Comparison of ENCODE assay signal across 8 cellular contexts in the genomic region with DNA sequence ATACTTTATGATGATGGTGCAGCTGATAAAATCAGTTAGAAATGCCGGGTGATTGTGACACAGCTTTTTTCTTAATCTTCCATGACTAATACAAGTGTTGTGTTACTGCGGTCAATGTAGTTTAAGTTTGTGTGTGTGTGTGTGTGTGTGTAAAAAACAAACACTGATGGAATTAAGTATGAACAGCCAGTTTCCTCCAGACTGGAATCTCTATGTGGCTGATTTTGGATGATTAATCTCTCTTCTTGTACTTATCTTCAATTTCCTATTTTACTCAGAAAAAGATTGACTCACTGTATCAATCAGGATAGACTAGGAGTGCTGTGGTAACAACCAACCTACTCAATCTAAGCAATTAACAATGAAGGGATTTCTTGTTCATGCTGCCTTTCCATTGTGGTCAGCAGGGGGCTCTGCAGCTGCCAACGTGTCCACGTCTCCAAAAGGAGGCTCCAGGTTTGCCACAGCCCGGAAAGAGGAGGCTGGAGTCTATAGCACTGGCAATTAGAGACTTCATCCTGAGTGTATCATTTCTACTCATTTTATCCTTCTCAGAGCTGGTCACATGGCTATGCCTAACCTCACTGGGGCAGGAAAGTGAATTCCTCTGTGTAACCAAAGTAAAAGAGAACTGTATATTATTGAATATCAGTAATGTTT.
DNase-seq lines count a peak whose midpoint lies in the region; ATAC-seq and TF ChIP-seq lines count a peak whose summit lies in the region.

No MANE protein-coding gene starts in this region.

- H3K4ac ChIP-seq in IMR-90 (ENCODE audit: low read depth, low read length): peak overlapping the region; percentile 66; the same call in 1 of the 2 replicates

- no peak overlapping the region for H3K56ac ChIP-seq in IMR-90 (ENCODE audit: extremely low read depth, insufficient read depth, low read length)

- H4K20me1 ChIP-seq in IMR-90 (ENCODE audit: insufficient read depth, low read length): no peaks in the 10 kb centered on the region

- H3K4me3 Mint-ChIP-seq in WTC11: no peak overlapping the region

- H3K27me3 ChIP-seq in IMR-90 (ENCODE audit: control insufficient read depth, insufficient read depth, low read length): no peaks in the 10 kb centered on the region

- TF ChIP-seq POLR2A in IMR-90 (IDR thresholded peaks at IDR 0.05; ENCODE audit: low read depth, low read length): no peak

- H2AK5ac ChIP-seq in IMR-90 (ENCODE audit: low read depth, low read length): no peak overlapping the region

- peak overlapping the region; percentile 16; the same call in 1 of the 3 replicates for H2BK15ac ChIP-seq in IMR-90 (ENCODE audit: low read depth, low read length)

- H3K27me3 Mint-ChIP-seq in WTC11 (ENCODE audit: low read depth): no peaks in the 10 kb centered on the region

- ATAC-seq in IMR-90 (ENCODE audit: low read depth) (peak; percentile 75), WTC11 (peak; percentile 87), GM18502 (IDR thresholded peaks at IDR 0.05; ENCODE audit: poor library complexity, unreplicated experiment) (no peak), HG03457 (IDR thresholded peaks at IDR 0.05; ENCODE audit: unreplicated experiment) (no peak), HG03439 (IDR thresholded peaks at IDR 0.05; ENCODE audit: unreplicated experiment) (no peak)

- no TSS peak for BruUV-seq in IMR-90 (replicated peaks; lab: Mats Ljungman, UMichigan)

- H3K27ac Mint-ChIP-seq in WTC11: no peak overlapping the region

- peak overlapping the region in 1 of 2 experiments; percentile 53; a peak in 1 of 4 replicates for H4K8ac ChIP-seq in IMR-90 (ENCODE audit: low read depth in 2 of 2, low read length in 2 of 2)

- dilution Hi-C loops in IMR-90 (cut with HindIII; ENCODE audit: low sequenced_read_pairs, unreplicated experiment): no loop called here

- WGBS in IMR-90 (ENCODE audit: extremely low coverage in 2 of 2, insufficient read length in 1 of 2), 2 experiments: no CpG with 5 or more reads among the region's 5 CpGs

- peak; percentile 5 for DNase-seq in NCI-H510A treated with DMSO at 0.1 percent for 48 hours (lab: John Stamatoyannopoulos, UW)
- DNase-seq in NCI-H510A (lab: John Stamatoyannopoulos, UW): no peak
- peak; percentile 97 for DNase-seq in IMR-90
- DNase-seq in WTC11 (ENCODE audit: low spot score): peak; percentile 68
- DNase-seq in iPS-NIHi11 (ENCODE audit: low spot score): peak; percentile 59

- no peaks in the 10 kb centered on the region for H3K9me3 ChIP-seq in IMR-90 (ENCODE audit: control insufficient read depth, insufficient read depth, low read length)

- peak overlapping the region; percentile 66; the same call in 1 of the 2 replicates for H4K5ac ChIP-seq in IMR-90 (ENCODE audit: low read depth, low read length)

- peak overlapping the region; percentile 39 for H4K91ac ChIP-seq in IMR-90 (ENCODE audit: insufficient read depth, low read depth, low read length)

- peak overlapping the region; percentile 29 for H2AK9ac ChIP-seq in IMR-90 (replicated peaks; ENCODE audit: low read depth, low read length, poor library complexity)

- 0 out of 2 replicates have a peak, but pooled peaks cover 4% of the 10 kb centered on the region for H3K9me3 Mint-ChIP-seq in WTC11

- TF ChIP-seq RAD21 in IMR-90 (IDR thresholded peaks at IDR 0.05; ENCODE audit: low read length): peak; percentile 32

- peak overlapping the region; percentile 67 for H2BK120ac ChIP-seq in IMR-90 (ENCODE audit: low read depth, low read length)

- peaks cover 6% of the 10 kb centered on the region; the same call in 1 of the 2 replicates for H3K9me1 ChIP-seq in IMR-90 (ENCODE audit: insufficient read depth, low read length)

- 0 out of 2 replicates have a peak, but pooled peaks cover 4% of the 10 kb centered on the region for H3K36me3 Mint-ChIP-seq in WTC11

- H3K9ac ChIP-seq in IMR-90 (ENCODE audit: low read depth, low read length): no peak overlapping the region

- H3K27ac ChIP-seq in IMR-90 (ENCODE audit: insufficient read depth, low read length): peak overlapping the region; percentile 58; the same call in 1 of the 2 replicates

- H3K18ac ChIP-seq in IMR-90 (ENCODE audit: low read depth, low read length): peak overlapping the region; percentile 65

- peaks cover 15% of the 10 kb centered on the region for H3K4me1 ChIP-seq in IMR-90 (ENCODE audit: control insufficient read depth, insufficient read depth, low read length)

- no peaks in the 10 kb centered on the region; the same call in 1 of the 2 replicates for H3K4me1 Mint-ChIP-seq in WTC11

- H3K4me2 ChIP-seq in IMR-90 (ENCODE audit: low read depth, low read length): peak overlapping the region; percentile 48; the same call in 1 of the 2 replicates

- CTCF ChIA-PET in IMR-90 (lab: Yijun Ruan, JAX) (interaction anchor here (0.5 to 0.6 kb wide), 3 partner anchors 334 to 1635 kb away, joined by 3 to 4 read pairs (median 3); no protein-coding TSS in a partner anchor), WTC11 (lab: Charles Lee) (interaction anchor here (1.0 to 1.4 kb wide), 2 partner anchors 20 to 71 kb away, joined by 3 read pairs; no protein-coding TSS in a partner anchor)

- H2BK20ac ChIP-seq in IMR-90 (ENCODE audit: low read depth, low read length): peak overlapping the region; percentile 74

- peak overlapping the region; percentile 66 for H2BK5ac ChIP-seq in IMR-90 (ENCODE audit: low read depth, low read length, poor library complexity, severe bottlenecking)

- intact Hi-C loops in IMR-90 (cut with micrococcal nuclease): loop anchor here (5.0 kb wide), 1 partner anchor 1404 kb away; a partner anchor contains a TSS

- H3K4me3 ChIP-seq in IMR-90 (ENCODE audit: insufficient read depth, low read depth, low read length): no peak overlapping the region

- TF ChIP-seq CTCF in IMR-90 (conservative IDR thresholded peaks at IDR 0.05; ENCODE audit: low read depth, low read length) (peak; percentile 57), WTC11 (IDR thresholded peaks at IDR 0.05) (peak; percentile 48)

- H3K36me3 ChIP-seq in IMR-90 (ENCODE audit: control insufficient read depth, insufficient read depth, low read length): no peaks in the 10 kb centered on the region

- peak overlapping the region; percentile 59; the same call in 1 of the 2 replicates for H3K14ac ChIP-seq in IMR-90 (replicated peaks; ENCODE audit: low read depth, low read length)

- H3K79me1 ChIP-seq in IMR-90 (ENCODE audit: low read depth in 1 of 2, low read length in 2 of 2): no peaks in the 10 kb centered on the region

- H2AFZ ChIP-seq in IMR-90 (replicated peaks; ENCODE audit: low read length, poor library complexity): peak overlapping the region; percentile 9

- H3K23ac ChIP-seq in IMR-90 (ENCODE audit: low read depth, low read length): 0 out of 2 replicates have a peak overlapping the region, but pooled peaks have one; percentile 30

- in situ Hi-C loops in IMR-90 (cut with MboI; ENCODE audit: low sequenced_read_pairs): no loop called here

- POLR2A ChIA-PET in IMR-90 (lab: Charles Lee; ENCODE audit: unreplicated experiment) (no interaction called here), WTC11 (lab: Charles Lee) (no interaction called here)

TF ChIP-seq in IMR-90, 13 proteins besides CTCF, POLR2A, EP300 and RAD21 (continues in another document):
- TF ChIP-seq, protein P1, sequence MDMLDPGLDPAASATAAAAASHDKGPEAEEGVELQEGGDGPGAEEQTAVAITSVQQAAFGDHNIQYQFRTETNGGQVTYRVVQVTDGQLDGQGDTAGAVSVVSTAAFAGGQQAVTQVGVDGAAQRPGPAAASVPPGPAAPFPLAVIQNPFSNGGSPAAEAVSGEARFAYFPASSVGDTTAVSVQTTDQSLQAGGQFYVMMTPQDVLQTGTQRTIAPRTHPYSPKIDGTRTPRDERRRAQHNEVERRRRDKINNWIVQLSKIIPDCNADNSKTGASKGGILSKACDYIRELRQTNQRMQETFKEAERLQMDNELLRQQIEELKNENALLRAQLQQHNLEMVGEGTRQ (IDR thresholded peaks at IDR 0.05; ENCODE audit: low read depth, low read length): peak; percentile 40; the same call in 1 of the 2 replicates
- peak; percentile 16; the same call in 1 of the 2 replicates for TF ChIP-seq SMC3 (IDR thresholded peaks at IDR 0.05; ENCODE audit: low read depth, low read length)
- peak; percentile 93 for TF ChIP-seq FOS (IDR thresholded peaks at IDR 0.05; ENCODE audit: low read depth, low read length)
- peak; percentile 94 for TF ChIP-seq CEBPB (IDR thresholded peaks at IDR 0.05; ENCODE audit: low read depth, low read length)
- TF ChIP-seq NFE2L2 (IDR thresholded peaks at IDR 0.05; ENCODE audit: low read depth, low read length): peak; percentile 98

TF ChIP-seq in WTC11, 78 proteins besides CTCF, POLR2A, EP300 and RAD21 (continues in another document):
- TF ChIP-seq ETV6 (CRISPR knock-in tag; IDR thresholded peaks at IDR 0.05) (no peak), CREM (CRISPR knock-in tag; IDR thresholded peaks at IDR 0.05) (no peak), ELF4 (CRISPR knock-in tag; IDR thresholded peaks at IDR 0.05; ENCODE audit: low read depth) (no peak), SMAD4 (CRISPR knock-in tag; IDR thresholded peaks at IDR 0.05) (no peak), ZNF138 (CRISPR knock-in tag; conservative IDR thresholded peaks at IDR 0.05) (no peak), FOXJ3 (CRISPR knock-in tag; IDR thresholded peaks at IDR 0.05; ENCODE audit: borderline replicate concordance) (no peak)
- TF ChIP-seq, protein P2, sequence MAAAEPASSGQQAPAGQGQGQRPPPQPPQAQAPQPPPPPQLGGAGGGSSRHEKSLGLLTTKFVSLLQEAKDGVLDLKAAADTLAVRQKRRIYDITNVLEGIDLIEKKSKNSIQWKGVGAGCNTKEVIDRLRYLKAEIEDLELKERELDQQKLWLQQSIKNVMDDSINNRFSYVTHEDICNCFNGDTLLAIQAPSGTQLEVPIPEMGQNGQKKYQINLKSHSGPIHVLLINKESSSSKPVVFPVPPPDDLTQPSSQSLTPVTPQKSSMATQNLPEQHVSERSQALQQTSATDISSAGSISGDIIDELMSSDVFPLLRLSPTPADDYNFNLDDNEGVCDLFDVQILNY (CRISPR knock-in tag; IDR thresholded peaks at IDR 0.05): no peak
- TF ChIP-seq, protein P3, sequence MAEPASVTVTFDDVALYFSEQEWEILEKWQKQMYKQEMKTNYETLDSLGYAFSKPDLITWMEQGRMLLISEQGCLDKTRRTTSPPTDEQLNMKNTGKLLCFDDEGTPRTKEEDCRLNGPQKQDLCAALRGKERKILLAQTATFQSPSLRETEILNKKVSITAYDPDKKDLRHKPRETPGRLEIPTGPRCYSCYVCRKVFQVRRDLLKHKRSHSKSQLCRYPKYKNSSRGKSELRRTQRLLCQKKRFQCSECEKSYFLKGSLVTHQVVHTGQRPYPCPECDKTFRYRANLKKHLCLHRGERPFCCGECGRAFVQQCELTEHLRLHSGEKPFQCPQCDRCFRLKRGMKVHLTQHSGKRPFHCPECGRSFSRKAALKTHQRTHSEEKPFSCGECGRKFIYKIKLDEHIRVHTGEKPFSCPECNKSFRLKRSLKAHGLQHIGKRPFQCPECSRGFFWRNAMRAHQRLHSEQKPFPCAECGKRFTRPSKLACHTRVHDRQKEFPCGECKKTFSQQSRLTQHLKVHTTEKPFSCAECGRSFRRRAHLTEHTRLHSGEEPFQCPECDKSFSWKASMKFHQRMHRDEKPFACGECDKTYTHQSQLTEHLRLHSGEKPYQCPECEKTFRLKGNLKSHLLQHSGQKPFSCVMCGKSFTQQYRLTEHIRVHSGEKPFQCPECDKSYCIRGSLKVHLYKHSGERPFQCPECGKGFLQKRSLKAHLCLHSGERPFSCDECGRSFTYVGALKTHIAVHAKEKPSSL (CRISPR knock-in tag; conservative IDR thresholded peaks at IDR 0.05): no peak

Comparison
In these comparisons a context has a peak if more than half of its experiments do, and no peak if none do; other contexts are left out.
1. ATAC-seq: peak in IMR-90 (single experiment) and WTC11 (single experiment); none in GM18502 (single experiment), HG03457 (single experiment) and HG03439 (single experiment).